Comparison of ENCODE assay signal across 1 cellular context in genomic region chr12:62407587-62407986, GRCh38.
TF ChIP-seq lines count a peak whose summit lies in the region.

No MANE protein-coding gene starts in this region.

TF ChIP-seq in HepG2, 621 proteins besides CTCF, POLR2A, EP300 and RAD21:
- TF ChIP-seq FOXP1 (IDR thresholded peaks at IDR 0.05): no peak
- peak; percentile 48; the same call in 1 of the 2 replicates for TF ChIP-seq FOXP1 (CRISPR knock-in tag; IDR thresholded peaks at IDR 0.05)
- TF ChIP-seq, protein P1, sequence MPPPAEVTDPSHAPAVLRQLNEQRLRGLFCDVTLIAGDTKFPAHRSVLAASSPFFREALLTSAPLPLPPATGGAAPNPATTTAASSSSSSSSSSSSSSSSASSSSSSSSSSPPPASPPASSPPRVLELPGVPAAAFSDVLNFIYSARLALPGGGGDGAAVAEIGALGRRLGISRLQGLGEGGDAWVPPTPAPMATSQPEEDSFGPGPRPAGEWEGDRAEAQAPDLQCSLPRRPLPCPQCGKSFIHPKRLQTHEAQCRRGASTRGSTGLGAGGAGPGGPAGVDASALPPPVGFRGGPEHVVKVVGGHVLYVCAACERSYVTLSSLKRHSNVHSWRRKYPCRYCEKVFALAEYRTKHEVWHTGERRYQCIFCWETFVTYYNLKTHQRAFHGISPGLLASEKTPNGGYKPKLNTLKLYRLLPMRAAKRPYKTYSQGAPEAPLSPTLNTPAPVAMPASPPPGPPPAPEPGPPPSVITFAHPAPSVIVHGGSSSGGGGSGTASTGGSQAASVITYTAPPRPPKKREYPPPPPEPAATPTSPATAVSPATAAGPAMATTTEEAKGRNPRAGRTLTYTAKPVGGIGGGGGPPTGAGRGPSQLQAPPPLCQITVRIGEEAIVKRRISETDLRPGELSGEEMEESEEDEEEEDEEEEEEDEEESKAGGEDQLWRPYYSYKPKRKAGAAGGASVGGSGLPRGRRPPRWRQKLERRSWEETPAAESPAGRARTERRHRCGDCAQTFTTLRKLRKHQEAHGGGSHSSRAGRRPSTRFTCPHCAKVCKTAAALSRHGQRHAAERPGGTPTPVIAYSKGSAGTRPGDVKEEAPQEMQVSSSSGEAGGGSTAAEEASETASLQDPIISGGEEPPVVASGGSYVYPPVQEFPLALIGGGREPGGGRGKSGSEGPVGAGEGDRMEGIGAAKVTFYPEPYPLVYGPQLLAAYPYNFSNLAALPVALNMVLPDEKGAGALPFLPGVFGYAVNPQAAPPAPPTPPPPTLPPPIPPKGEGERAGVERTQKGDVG (CRISPR knock-in tag; IDR thresholded peaks at IDR 0.05; ENCODE audit: borderline replicate concordance): no peak
- TF ChIP-seq RARA (CRISPR knock-in tag; IDR thresholded peaks at IDR 0.05): peak; percentile 70
- TF ChIP-seq, protein P2, sequence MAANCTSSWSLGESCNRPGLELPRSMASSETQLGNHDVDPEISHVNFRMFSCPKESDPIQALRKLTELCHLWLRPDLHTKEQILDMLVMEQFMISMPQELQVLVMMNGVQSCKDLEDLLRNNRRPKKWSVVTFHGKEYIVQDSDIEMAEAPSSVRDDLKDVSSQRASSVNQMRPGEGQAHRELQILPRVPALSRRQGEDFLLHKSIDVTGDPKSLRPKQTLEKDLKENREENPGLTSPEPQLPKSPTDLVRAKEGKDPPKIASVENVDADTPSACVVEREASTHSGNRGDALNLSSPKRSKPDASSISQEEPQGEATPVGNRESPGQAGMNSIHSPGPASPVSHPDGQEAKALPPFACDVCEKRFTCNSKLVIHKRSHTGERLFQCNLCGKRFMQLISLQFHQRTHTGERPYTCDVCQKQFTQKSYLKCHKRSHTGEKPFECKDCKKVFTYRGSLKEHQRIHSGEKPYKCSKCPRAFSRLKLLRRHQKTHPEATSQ (CRISPR knock-in tag; IDR thresholded peaks at IDR 0.05; ENCODE audit: borderline replicate concordance): no peak
- TF ChIP-seq NCOA1 (CRISPR knock-in tag; IDR thresholded peaks at IDR 0.05): no peak
- TF ChIP-seq PHF20 (CRISPR knock-in tag; IDR thresholded peaks at IDR 0.05): no peak
